Comparison of ENCODE assay signal across 34 cellular contexts in the genomic region with DNA sequence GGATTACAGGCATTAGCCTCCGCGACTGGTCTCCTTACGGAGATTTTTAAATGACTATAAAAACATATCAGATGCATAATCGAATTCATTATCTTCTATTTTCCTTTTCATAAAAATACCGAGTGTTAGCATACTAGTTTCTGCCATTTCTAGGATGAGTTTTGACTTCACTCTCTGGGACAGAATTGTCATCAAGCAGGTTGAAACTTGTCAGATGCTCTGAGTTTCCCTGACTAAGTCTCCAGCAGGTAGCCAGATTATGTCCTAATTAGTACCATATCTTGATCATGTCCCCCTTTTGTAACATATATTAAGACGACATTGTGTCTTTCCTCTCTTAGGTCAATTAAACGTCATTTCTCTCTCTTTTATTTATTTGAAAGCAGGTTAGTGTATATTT.
"Had no signal": no experiment of that assay in that cellular context is flagged by ENCODE, and none has a peak within 500 bp of the region (broad histone marks: within the 10 kb centered on the region; RNA-seq: fewer than 3 reads in every experiment).

No MANE protein-coding gene starts in this region.

- H3K27ac ChIP-seq: ascending aorta, VCaP had no signal

- H3K27ac Mint-ChIP-seq: activated B cell treated with CpG ODN at 0.5 μM for 24 hours; activated CD4-positive, alpha-beta memory T cell treated with anti-CD3 and anti-CD28 coated beads for 36 hours; activated CD4-positive, alpha-beta T cell treated with anti-CD3 and anti-CD28 coated beads, Interleukin-2, amount 10 ng/mL, durations not matched to agents 24 days and 14 days; activated CD8-positive, alpha-beta T cell treated with anti-CD3 and anti-CD28 coated beads for 36 hours; activated naive CD4-positive, alpha-beta T cell treated with anti-CD3 and anti-CD28 coated beads for 36 hours; activated naive CD8-positive, alpha-beta T cell; activated naive CD8-positive, alpha-beta T cell treated with anti-CD3 and anti-CD28 coated beads, Interleukin-2, amount 10 ng/mL, durations not matched to agents 7 days and 5 days; activated naive CD8-positive, alpha-beta T cell treated with anti-CD3 and anti-CD28 coated beads, Interleukin-2, amount 50 U/mL, for 24 hours; activated T-cell treated with anti-CD3 and anti-CD28 coated beads, Interleukin-2, amount 50 U/mL, for 72 hours; activated T-helper 1 cell treated with anti-CD3 and anti-CD28 coated beads, Interleukin-12 subunit alpha, Interleukin-12 subunit beta, Interleukin-2, Interleukin-4 antibody, amounts not matched to agents 30 ng/mL and 10 ng/mL and 1 ng/mL, durations not matched to agents 14 hours and 24 hours and 36 hours; activated T-helper 17 cell treated with anti-CD3 and anti-CD28 coated beads, Interleukin-2, amount 50 U/mL, for 72 hours; brain; T-helper 1 cell treated with Interleukin-12 subunit alpha and Interleukin-12 subunit beta and Interleukin-4 antibody, amounts not matched to agents 30 μg/mL and 1 μg/mL, for 36 hours; T-helper 2 cell treated with Interferon-gamma antibody and Interleukin-4, amounts not matched to agents 5 μg/mL and 100 μg/mL, for 36 hours had no signal

- H3K36me3 ChIP-seq: ascending aorta had no signal

- H3K9me3 ChIP-seq: ascending aorta had no signal

- H3K4me1 Mint-ChIP-seq: activated B cell treated with CpG ODN at 0.5 μM for 24 hours; activated T-helper 17 cell treated with anti-CD3 and anti-CD28 coated beads, Interleukin-2, amount 50 U/mL, for 72 hours; brain had no signal

- H3K27me3 Mint-ChIP-seq: activated CD4-positive, alpha-beta T cell treated with anti-CD3 and anti-CD28 coated beads, Interleukin-2, amount 10 ng/mL, durations not matched to agents 24 days and 14 days; activated CD8-positive, alpha-beta T cell treated with anti-CD3 and anti-CD28 coated beads for 36 hours; activated naive CD8-positive, alpha-beta T cell treated with anti-CD3 and anti-CD28 coated beads, Interleukin-2, amount 50 U/mL, for 24 hours; activated T-helper 17 cell treated with anti-CD3 and anti-CD28 coated beads, Interleukin-2, amount 50 U/mL, for 72 hours had no signal

- DNase-seq: activated B cell treated with CpG ODN at 0.5 μM for 24 hours; activated CD4-positive, alpha-beta memory T cell treated with anti-CD3 and anti-CD28 coated beads for 36 hours; activated CD4-positive, alpha-beta T cell treated with anti-CD3 and anti-CD28 coated beads for 4 hours; activated CD4-positive, alpha-beta T cell treated with anti-CD3 and anti-CD28 coated beads, Interleukin-2, amount 10 ng/mL, durations not matched to agents 24 days and 14 days; activated CD4-positive, alpha-beta T cell treated with anti-CD3 and anti-CD28 coated beads, Interleukin-2, amount 50 U/mL, for 1 hour; activated CD4-positive, alpha-beta T cell treated with anti-CD3 and anti-CD28 coated beads, Interleukin-2, amount 50 U/mL, for 4 hours; activated CD4-positive, CD25-positive, alpha-beta regulatory T cell treated with anti-CD3 and anti-CD28 coated beads, Interleukin-2, amount 50 U/mL, for 72 hours; activated CD8-positive, alpha-beta memory T cell treated with anti-CD3 and anti-CD28 coated beads, Interleukin-2, amount 50 U/mL, for 4 hours; activated CD8-positive, alpha-beta T cell treated with anti-CD3 and anti-CD28 coated beads for 36 hours; activated effector memory CD4-positive, alpha-beta T cell treated with anti-CD3 and anti-CD28 coated beads, Interleukin-2, amount 50 U/mL, for 16 hours; activated gamma-delta T cell treated with Interleukin-2 at 50 U/mL for 16 hours; activated naive CD4-positive, alpha-beta T cell; activated naive CD4-positive, alpha-beta T cell treated with anti-CD3 and anti-CD28 coated beads for 36 hours; activated naive CD4-positive, alpha-beta T cell treated with anti-CD3 and anti-CD28 coated beads, Interleukin-2, amount 50 U/mL, for 16 hours; activated naive CD8-positive, alpha-beta T cell treated with anti-CD3 and anti-CD28 coated beads, Interleukin-2, amount 10 ng/mL, durations not matched to agents 7 days and 5 days; activated naive CD8-positive, alpha-beta T cell treated with anti-CD3 and anti-CD28 coated beads, Interleukin-2, amount 50 U/mL, for 24 hours; activated T-cell treated with anti-CD3 and anti-CD28 coated beads for 4 hours; activated T-cell treated with anti-CD3 and anti-CD28 coated beads, Interleukin-2, amount 50 U/mL, for 1 hour; activated T-cell treated with anti-CD3 and anti-CD28 coated beads, Interleukin-2, amount 50 U/mL, for 4 hours; activated T-cell treated with anti-CD3 and anti-CD28 coated beads, Interleukin-2, amount 50 U/mL, for 72 hours; amygdala; anterior cingulate cortex; central memory CD4-positive, alpha-beta T cell; T-helper 1 cell; T-helper 2 cell; T-helper 9 cell had no signal

- H3K27me3 ChIP-seq: ascending aorta had no signal

- H3K4me3 Mint-ChIP-seq: activated B cell treated with CpG ODN at 0.5 μM for 24 hours; activated CD4-positive, alpha-beta memory T cell treated with anti-CD3 and anti-CD28 coated beads for 36 hours; activated CD4-positive, alpha-beta T cell treated with anti-CD3 and anti-CD28 coated beads, Interleukin-2, amount 10 ng/mL, durations not matched to agents 24 days and 14 days; activated CD8-positive, alpha-beta T cell treated with anti-CD3 and anti-CD28 coated beads for 36 hours; activated naive CD4-positive, alpha-beta T cell treated with anti-CD3 and anti-CD28 coated beads for 36 hours; activated naive CD8-positive, alpha-beta T cell; activated naive CD8-positive, alpha-beta T cell treated with anti-CD3 and anti-CD28 coated beads, Interleukin-2, amount 10 ng/mL, durations not matched to agents 7 days and 5 days; activated naive CD8-positive, alpha-beta T cell treated with anti-CD3 and anti-CD28 coated beads, Interleukin-2, amount 50 U/mL, for 24 hours; activated T-cell treated with anti-CD3 and anti-CD28 coated beads, Interleukin-2, amount 50 U/mL, for 4 hours; activated T-cell treated with anti-CD3 and anti-CD28 coated beads, Interleukin-2, amount 50 U/mL, for 72 hours; activated T-helper 1 cell treated with anti-CD3 and anti-CD28 coated beads, Interleukin-12 subunit alpha, Interleukin-12 subunit beta, Interleukin-2, Interleukin-4 antibody, amounts not matched to agents 30 ng/mL and 10 ng/mL and 1 ng/mL, durations not matched to agents 14 hours and 24 hours and 36 hours; activated T-helper 17 cell treated with anti-CD3 and anti-CD28 coated beads, Interleukin-2, amount 50 U/mL, for 72 hours; brain; T-helper 1 cell treated with Interleukin-12 subunit alpha and Interleukin-12 subunit beta and Interleukin-4 antibody, amounts not matched to agents 30 μg/mL and 1 μg/mL, for 36 hours; T-helper 2 cell treated with Interferon-gamma antibody and Interleukin-4, amounts not matched to agents 5 μg/mL and 100 μg/mL, for 36 hours had no signal

- H3K4me1 ChIP-seq: ascending aorta had no signal

- H3K9me3 Mint-ChIP-seq: activated B cell treated with CpG ODN at 0.5 μM for 24 hours; activated CD4-positive, alpha-beta memory T cell treated with anti-CD3 and anti-CD28 coated beads for 36 hours; activated CD4-positive, alpha-beta T cell treated with anti-CD3 and anti-CD28 coated beads, Interleukin-2, amount 10 ng/mL, durations not matched to agents 24 days and 14 days; activated CD8-positive, alpha-beta T cell treated with anti-CD3 and anti-CD28 coated beads for 36 hours; activated naive CD4-positive, alpha-beta T cell treated with anti-CD3 and anti-CD28 coated beads for 36 hours; activated naive CD8-positive, alpha-beta T cell treated with anti-CD3 and anti-CD28 coated beads, Interleukin-2, amount 10 ng/mL, durations not matched to agents 7 days and 5 days; activated naive CD8-positive, alpha-beta T cell treated with anti-CD3 and anti-CD28 coated beads, Interleukin-2, amount 50 U/mL, for 24 hours; activated T-cell treated with anti-CD3 and anti-CD28 coated beads, Interleukin-2, amount 50 U/mL, for 4 hours; activated T-cell treated with anti-CD3 and anti-CD28 coated beads, Interleukin-2, amount 50 U/mL, for 72 hours; activated T-helper 1 cell treated with anti-CD3 and anti-CD28 coated beads, Interleukin-12 subunit alpha, Interleukin-12 subunit beta, Interleukin-2, Interleukin-4 antibody, amounts not matched to agents 30 ng/mL and 10 ng/mL and 1 ng/mL, durations not matched to agents 14 hours and 24 hours and 36 hours; activated T-helper 17 cell treated with anti-CD3 and anti-CD28 coated beads, Interleukin-2, amount 50 U/mL, for 72 hours; T-helper 1 cell treated with Interleukin-12 subunit alpha and Interleukin-12 subunit beta and Interleukin-4 antibody, amounts not matched to agents 30 μg/mL and 1 μg/mL, for 36 hours; T-helper 2 cell treated with Interferon-gamma antibody and Interleukin-4, amounts not matched to agents 5 μg/mL and 100 μg/mL, for 36 hours had no signal

- H3K4me3 ChIP-seq: ascending aorta had no signal

- H3K36me3 Mint-ChIP-seq: activated CD4-positive, alpha-beta memory T cell treated with anti-CD3 and anti-CD28 coated beads for 36 hours; activated naive CD8-positive, alpha-beta T cell; activated naive CD8-positive, alpha-beta T cell treated with anti-CD3 and anti-CD28 coated beads, Interleukin-2, amount 10 ng/mL, durations not matched to agents 7 days and 5 days; brain had no signal

- ATAC-seq: activated CD8-positive, alpha-beta T cell treated with anti-CD3 and anti-CD28 coated beads for 36 hours; activated naive CD8-positive, alpha-beta T cell treated with anti-CD3 and anti-CD28 coated beads, Interleukin-2, amount 50 U/mL, for 24 hours; activated T-cell treated with anti-CD3 and anti-CD28 coated beads, Interleukin-2, amount 50 U/mL, for 4 hours; activated T-cell treated with anti-CD3 and anti-CD28 coated beads, Interleukin-2, amount 50 U/mL, for 72 hours; activated T-helper 17 cell treated with anti-CD3 and anti-CD28 coated beads, Interleukin-2, amount 50 U/mL, for 72 hours had no signal
